19 cellular contexts compared by ENCODE assay signal in genomic region chr10:96996275-96996980, GRCh38.
"Had no signal": no experiment of that assay in that cellular context is flagged by ENCODE, and none has a peak within 500 bp of the region (broad histone marks: within the 10 kb centered on the region; RNA-seq: fewer than 3 reads in every experiment).

No MANE protein-coding gene starts in this region.

- H3K36me3 ChIP-seq: esophagus squamous epithelium, tibial artery had no signal

- H3K4me3 ChIP-seq: esophagus squamous epithelium, mucosa of descending colon, tibial artery had no signal

- DNase-seq: activated CD4-positive, alpha-beta memory T cell treated with anti-CD3 and anti-CD28 coated beads for 36 hours; activated CD4-positive, alpha-beta T cell treated with anti-CD3 and anti-CD28 coated beads for 4 hours; activated CD8-positive, alpha-beta memory T cell treated with anti-CD3 and anti-CD28 coated beads, Interleukin-2, amount 10 ng/mL, durations not matched to agents 7 days and 5 days; activated naive CD4-positive, alpha-beta T cell treated with Interleukin-2 at 50 U/mL for 16 hours; activated naive CD8-positive, alpha-beta T cell treated with anti-CD3 and anti-CD28 coated beads, Interleukin-2, amount 50 U/mL, for 24 hours; effector CD8-positive, alpha-beta T cell; esophagus squamous epithelium; kidney; mucosa of descending colon; naive thymus-derived CD8-positive, alpha-beta T cell; stimulated activated CD4-positive, alpha-beta T cell treated with anti-CD3 and anti-CD28 coated beads, Interleukin-12 subunit alpha, Interleukin-12 subunit beta, amount 100 ng/mL, for 4 hours; stimulated activated CD4-positive, alpha-beta T cell treated with anti-CD3 and anti-CD28 coated beads, Interleukin-1b, Interleukin-23, amount 100 ng/mL, for 48 hours; stimulated activated CD8-positive, alpha-beta memory T cell treated with anti-CD3 and anti-CD28 coated beads, Interleukin-4, amount 100 ng/mL, for 48 hours; stimulated activated naive CD4-positive, alpha-beta T cell; tibial artery had no signal

- H3K27ac ChIP-seq: esophagus squamous epithelium had no signal

- H3K9me3 ChIP-seq: esophagus squamous epithelium, mucosa of descending colon, tibial artery had no signal

- H3K27me3 ChIP-seq: esophagus squamous epithelium, tibial artery had no signal

- H3K27ac Mint-ChIP-seq: activated CD4-positive, alpha-beta memory T cell treated with anti-CD3 and anti-CD28 coated beads for 36 hours; activated CD8-positive, alpha-beta memory T cell treated with anti-CD3 and anti-CD28 coated beads, Interleukin-2, amount 10 ng/mL, durations not matched to agents 7 days and 5 days; activated naive CD8-positive, alpha-beta T cell treated with anti-CD3 and anti-CD28 coated beads, Interleukin-2, amount 50 U/mL, for 24 hours; activated T-helper 2 cell treated with anti-CD3 and anti-CD28 coated beads, Interferon-gamma antibody, Interleukin-2, Interleukin-4, amounts not matched to agents 10 μg/mL and 5 μg/mL and 100 μg/mL, durations not matched to agents 14 hours and 24 hours and 36 hours; dendritic cell treated with granulocyte-macrophage colony-stimulating factor and Interleukin-4, amounts not matched to agents 40 ng/mL and 50 ng/mL, for 4 days; T-helper 2 cell treated with Interferon-gamma antibody and Interleukin-4, amounts not matched to agents 5 μg/mL and 100 μg/mL, for 36 hours; WTC11 had no signal

- H3K4me3 Mint-ChIP-seq: activated CD4-positive, alpha-beta memory T cell treated with anti-CD3 and anti-CD28 coated beads for 36 hours; activated CD8-positive, alpha-beta memory T cell treated with anti-CD3 and anti-CD28 coated beads, Interleukin-2, amount 10 ng/mL, durations not matched to agents 7 days and 5 days; activated naive CD8-positive, alpha-beta T cell treated with anti-CD3 and anti-CD28 coated beads, Interleukin-2, amount 50 U/mL, for 24 hours; dendritic cell treated with granulocyte-macrophage colony-stimulating factor and Interleukin-4, amounts not matched to agents 40 ng/mL and 50 ng/mL, for 4 days; naive thymus-derived CD8-positive, alpha-beta T cell; T-helper 2 cell treated with Interferon-gamma antibody and Interleukin-4, amounts not matched to agents 5 μg/mL and 100 μg/mL, for 36 hours; WTC11 had no signal

- H3K9me3 Mint-ChIP-seq: activated CD4-positive, alpha-beta memory T cell treated with anti-CD3 and anti-CD28 coated beads for 36 hours; activated naive CD8-positive, alpha-beta T cell treated with anti-CD3 and anti-CD28 coated beads, Interleukin-2, amount 50 U/mL, for 24 hours; activated T-helper 2 cell treated with anti-CD3 and anti-CD28 coated beads, Interferon-gamma antibody, Interleukin-2, Interleukin-4, amounts not matched to agents 10 μg/mL and 5 μg/mL and 100 μg/mL, durations not matched to agents 14 hours and 24 hours and 36 hours; dendritic cell treated with granulocyte-macrophage colony-stimulating factor and Interleukin-4, amounts not matched to agents 40 ng/mL and 50 ng/mL, for 4 days; naive thymus-derived CD8-positive, alpha-beta T cell; T-helper 2 cell treated with Interferon-gamma antibody and Interleukin-4, amounts not matched to agents 5 μg/mL and 100 μg/mL, for 36 hours; WTC11 had no signal

- ATAC-seq: activated CD8-positive, alpha-beta memory T cell treated with anti-CD3 and anti-CD28 coated beads, Interleukin-2, amount 10 ng/mL, durations not matched to agents 7 days and 5 days; activated naive CD8-positive, alpha-beta T cell treated with anti-CD3 and anti-CD28 coated beads, Interleukin-2, amount 50 U/mL, for 24 hours; mucosa of descending colon; naive thymus-derived CD8-positive, alpha-beta T cell; WTC11 had no signal

- H3K4me1 Mint-ChIP-seq: activated naive CD8-positive, alpha-beta T cell treated with anti-CD3 and anti-CD28 coated beads, Interleukin-2, amount 50 U/mL, for 24 hours had no signal

- H3K27me3 Mint-ChIP-seq: activated CD4-positive, alpha-beta memory T cell treated with anti-CD3 and anti-CD28 coated beads for 36 hours; activated CD8-positive, alpha-beta memory T cell treated with anti-CD3 and anti-CD28 coated beads, Interleukin-2, amount 10 ng/mL, durations not matched to agents 7 days and 5 days; activated naive CD8-positive, alpha-beta T cell treated with anti-CD3 and anti-CD28 coated beads, Interleukin-2, amount 50 U/mL, for 24 hours; dendritic cell treated with granulocyte-macrophage colony-stimulating factor and Interleukin-4, amounts not matched to agents 40 ng/mL and 50 ng/mL, for 4 days; naive thymus-derived CD8-positive, alpha-beta T cell had no signal

- H3K36me3 Mint-ChIP-seq: activated CD4-positive, alpha-beta memory T cell treated with anti-CD3 and anti-CD28 coated beads for 36 hours; activated CD8-positive, alpha-beta memory T cell treated with anti-CD3 and anti-CD28 coated beads, Interleukin-2, amount 10 ng/mL, durations not matched to agents 7 days and 5 days; naive thymus-derived CD8-positive, alpha-beta T cell; WTC11 had no signal
